ENCODE assay signal across 1 cellular context in the genomic region with DNA sequence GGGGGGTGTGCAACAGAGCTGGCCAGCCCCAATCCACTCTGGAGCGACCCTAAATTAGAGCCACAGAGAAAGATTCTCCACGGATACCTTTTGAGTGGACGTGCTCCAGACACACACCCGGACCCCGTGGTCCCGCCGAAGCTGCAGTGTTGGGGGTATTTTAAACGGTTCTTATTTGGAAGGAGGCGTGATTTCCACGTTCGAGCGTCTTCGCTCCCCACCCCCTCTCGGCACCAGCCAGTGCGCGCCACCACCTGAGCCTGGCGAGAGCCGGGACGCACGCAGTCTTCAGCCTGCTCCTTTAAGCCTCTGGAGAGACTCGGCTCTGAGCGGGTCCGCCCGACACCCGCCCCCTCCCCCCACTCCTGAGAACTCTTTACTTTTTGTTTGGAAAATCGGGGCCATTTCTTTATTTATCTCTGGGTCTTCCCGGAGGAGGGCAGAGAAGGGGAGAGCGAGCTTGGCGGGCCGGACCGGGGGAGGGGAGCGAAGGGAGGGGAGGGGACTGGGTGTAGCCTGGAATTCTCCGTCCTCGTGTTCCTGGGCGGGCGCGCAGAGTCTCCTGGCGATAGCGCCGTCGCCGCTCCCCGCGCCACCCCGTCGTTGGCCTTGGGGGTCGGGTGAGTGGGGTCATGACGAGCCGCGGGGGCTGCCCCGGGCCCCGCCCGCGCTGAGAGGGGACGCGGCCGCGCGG.
TF ChIP-seq lines count a peak whose summit lies in the region.

No MANE protein-coding gene starts in this region.

TF ChIP-seq in H1, 55 proteins besides CTCF, POLR2A, EP300 and RAD21 (continued from another document):
- TF ChIP-seq, protein P1, sequence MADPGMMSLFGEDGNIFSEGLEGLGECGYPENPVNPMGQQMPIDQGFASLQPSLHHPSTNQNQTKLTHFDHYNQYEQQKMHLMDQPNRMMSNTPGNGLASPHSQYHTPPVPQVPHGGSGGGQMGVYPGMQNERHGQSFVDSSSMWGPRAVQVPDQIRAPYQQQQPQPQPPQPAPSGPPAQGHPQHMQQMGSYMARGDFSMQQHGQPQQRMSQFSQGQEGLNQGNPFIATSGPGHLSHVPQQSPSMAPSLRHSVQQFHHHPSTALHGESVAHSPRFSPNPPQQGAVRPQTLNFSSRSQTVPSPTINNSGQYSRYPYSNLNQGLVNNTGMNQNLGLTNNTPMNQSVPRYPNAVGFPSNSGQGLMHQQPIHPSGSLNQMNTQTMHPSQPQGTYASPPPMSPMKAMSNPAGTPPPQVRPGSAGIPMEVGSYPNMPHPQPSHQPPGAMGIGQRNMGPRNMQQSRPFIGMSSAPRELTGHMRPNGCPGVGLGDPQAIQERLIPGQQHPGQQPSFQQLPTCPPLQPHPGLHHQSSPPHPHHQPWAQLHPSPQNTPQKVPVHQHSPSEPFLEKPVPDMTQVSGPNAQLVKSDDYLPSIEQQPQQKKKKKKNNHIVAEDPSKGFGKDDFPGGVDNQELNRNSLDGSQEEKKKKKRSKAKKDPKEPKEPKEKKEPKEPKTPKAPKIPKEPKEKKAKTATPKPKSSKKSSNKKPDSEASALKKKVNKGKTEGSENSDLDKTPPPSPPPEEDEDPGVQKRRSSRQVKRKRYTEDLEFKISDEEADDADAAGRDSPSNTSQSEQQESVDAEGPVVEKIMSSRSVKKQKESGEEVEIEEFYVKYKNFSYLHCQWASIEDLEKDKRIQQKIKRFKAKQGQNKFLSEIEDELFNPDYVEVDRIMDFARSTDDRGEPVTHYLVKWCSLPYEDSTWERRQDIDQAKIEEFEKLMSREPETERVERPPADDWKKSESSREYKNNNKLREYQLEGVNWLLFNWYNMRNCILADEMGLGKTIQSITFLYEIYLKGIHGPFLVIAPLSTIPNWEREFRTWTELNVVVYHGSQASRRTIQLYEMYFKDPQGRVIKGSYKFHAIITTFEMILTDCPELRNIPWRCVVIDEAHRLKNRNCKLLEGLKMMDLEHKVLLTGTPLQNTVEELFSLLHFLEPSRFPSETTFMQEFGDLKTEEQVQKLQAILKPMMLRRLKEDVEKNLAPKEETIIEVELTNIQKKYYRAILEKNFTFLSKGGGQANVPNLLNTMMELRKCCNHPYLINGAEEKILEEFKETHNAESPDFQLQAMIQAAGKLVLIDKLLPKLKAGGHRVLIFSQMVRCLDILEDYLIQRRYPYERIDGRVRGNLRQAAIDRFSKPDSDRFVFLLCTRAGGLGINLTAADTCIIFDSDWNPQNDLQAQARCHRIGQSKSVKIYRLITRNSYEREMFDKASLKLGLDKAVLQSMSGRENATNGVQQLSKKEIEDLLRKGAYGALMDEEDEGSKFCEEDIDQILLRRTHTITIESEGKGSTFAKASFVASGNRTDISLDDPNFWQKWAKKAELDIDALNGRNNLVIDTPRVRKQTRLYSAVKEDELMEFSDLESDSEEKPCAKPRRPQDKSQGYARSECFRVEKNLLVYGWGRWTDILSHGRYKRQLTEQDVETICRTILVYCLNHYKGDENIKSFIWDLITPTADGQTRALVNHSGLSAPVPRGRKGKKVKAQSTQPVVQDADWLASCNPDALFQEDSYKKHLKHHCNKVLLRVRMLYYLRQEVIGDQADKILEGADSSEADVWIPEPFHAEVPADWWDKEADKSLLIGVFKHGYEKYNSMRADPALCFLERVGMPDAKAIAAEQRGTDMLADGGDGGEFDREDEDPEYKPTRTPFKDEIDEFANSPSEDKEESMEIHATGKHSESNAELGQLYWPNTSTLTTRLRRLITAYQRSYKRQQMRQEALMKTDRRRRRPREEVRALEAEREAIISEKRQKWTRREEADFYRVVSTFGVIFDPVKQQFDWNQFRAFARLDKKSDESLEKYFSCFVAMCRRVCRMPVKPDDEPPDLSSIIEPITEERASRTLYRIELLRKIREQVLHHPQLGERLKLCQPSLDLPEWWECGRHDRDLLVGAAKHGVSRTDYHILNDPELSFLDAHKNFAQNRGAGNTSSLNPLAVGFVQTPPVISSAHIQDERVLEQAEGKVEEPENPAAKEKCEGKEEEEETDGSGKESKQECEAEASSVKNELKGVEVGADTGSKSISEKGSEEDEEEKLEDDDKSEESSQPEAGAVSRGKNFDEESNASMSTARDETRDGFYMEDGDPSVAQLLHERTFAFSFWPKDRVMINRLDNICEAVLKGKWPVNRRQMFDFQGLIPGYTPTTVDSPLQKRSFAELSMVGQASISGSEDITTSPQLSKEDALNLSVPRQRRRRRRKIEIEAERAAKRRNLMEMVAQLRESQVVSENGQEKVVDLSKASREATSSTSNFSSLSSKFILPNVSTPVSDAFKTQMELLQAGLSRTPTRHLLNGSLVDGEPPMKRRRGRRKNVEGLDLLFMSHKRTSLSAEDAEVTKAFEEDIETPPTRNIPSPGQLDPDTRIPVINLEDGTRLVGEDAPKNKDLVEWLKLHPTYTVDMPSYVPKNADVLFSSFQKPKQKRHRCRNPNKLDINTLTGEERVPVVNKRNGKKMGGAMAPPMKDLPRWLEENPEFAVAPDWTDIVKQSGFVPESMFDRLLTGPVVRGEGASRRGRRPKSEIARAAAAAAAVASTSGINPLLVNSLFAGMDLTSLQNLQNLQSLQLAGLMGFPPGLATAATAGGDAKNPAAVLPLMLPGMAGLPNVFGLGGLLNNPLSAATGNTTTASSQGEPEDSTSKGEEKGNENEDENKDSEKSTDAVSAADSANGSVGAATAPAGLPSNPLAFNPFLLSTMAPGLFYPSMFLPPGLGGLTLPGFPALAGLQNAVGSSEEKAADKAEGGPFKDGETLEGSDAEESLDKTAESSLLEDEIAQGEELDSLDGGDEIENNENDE (IDR thresholded peaks at IDR 0.05; ENCODE audit: insufficient replicate concordance, low read length) = no peak
- TF ChIP-seq, protein P2, sequence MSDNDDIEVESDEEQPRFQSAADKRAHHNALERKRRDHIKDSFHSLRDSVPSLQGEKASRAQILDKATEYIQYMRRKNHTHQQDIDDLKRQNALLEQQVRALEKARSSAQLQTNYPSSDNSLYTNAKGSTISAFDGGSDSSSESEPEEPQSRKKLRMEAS (IDR thresholded peaks at IDR 0.05) = peak; percentile 70
- TF ChIP-seq JUND (IDR thresholded peaks at IDR 0.05; ENCODE audit: low read length) (no peak), ASH2L (IDR thresholded peaks at IDR 0.05; ENCODE audit: low read length) (peak; percentile 30)
